Comparison of ENCODE assay signal across 9 cellular contexts in genomic region chr15:40906947-40907802, GRCh38. TPM values are rescaled to one million over a fixed set of nuclear protein-coding genes. Genes with fewer than 3 reads are reported as not detected.
DNase-seq lines count a peak whose midpoint lies in the region; ATAC-seq, FAIRE-seq and TF ChIP-seq lines count a peak whose summit lies in the region.
"Had no signal": no experiment of that assay in that cellular context is flagged by ENCODE, and none has a peak within 500 bp of the region (broad histone marks: within the 10 kb centered on the region; RNA-seq: fewer than 3 reads in every experiment).

No MANE protein-coding gene starts in this region.

- no peak for DNase-seq in activated naive CD8-positive, alpha-beta T cell treated with anti-CD3 and anti-CD28 coated beads, Interleukin-2, amount 10 ng/mL, durations not matched to agents 7 days and 5 days
- DNase-seq in right cardiac atrium = peak; percentile 66 to 90 (median 87)
- DNase-seq in RKO (ENCODE audit: low spot score) = no peak
- DNase-seq in frontal cortex (ENCODE audit: low spot score in 2 of 2) = no peak

- H2AFZ ChIP-seq in OCI-LY1 (ENCODE audit: low read length) = no peak overlapping the region

- peaks cover 12% of the 10 kb centered on the region for H3K36me3 Mint-ChIP-seq in activated naive CD8-positive, alpha-beta T cell treated with anti-CD3 and anti-CD28 coated beads, Interleukin-2, amount 10 ng/mL, durations not matched to agents 7 days and 5 days

- peak overlapping the region; percentile 76 for H3K4me3 Mint-ChIP-seq in activated naive CD8-positive, alpha-beta T cell treated with anti-CD3 and anti-CD28 coated beads, Interleukin-2, amount 10 ng/mL, durations not matched to agents 7 days and 5 days

- H3K9me3 ChIP-seq in OCI-LY1 (ENCODE audit: low read length) (no peaks in the 10 kb centered on the region), right cardiac atrium (ENCODE audit: control insufficient read depth, low read length) (no peaks in the 10 kb centered on the region), skeletal muscle satellite cell (replicated peaks; ENCODE audit: low read length) (no peaks in the 10 kb centered on the region)

- peak; percentile 8 for ATAC-seq in GM19467 (IDR thresholded peaks at IDR 0.05; ENCODE audit: unreplicated experiment)
- peak; percentile 21 for ATAC-seq in activated naive CD8-positive, alpha-beta T cell treated with anti-CD3 and anti-CD28 coated beads, Interleukin-2, amount 10 ng/mL, durations not matched to agents 7 days and 5 days (ENCODE audit: low read depth)
- ATAC-seq in right cardiac atrium = peak; percentile 45 to 58

- peaks cover 21% of the 10 kb centered on the region; the same call in 1 of the 2 replicates for H3K36me3 ChIP-seq in OCI-LY1 (ENCODE audit: insufficient read depth, low read length)
- peaks cover 22% of the 10 kb centered on the region for H3K36me3 ChIP-seq in skeletal muscle satellite cell (ENCODE audit: insufficient read depth, low read length)

- H4K20me1 ChIP-seq in OCI-LY1 (ENCODE audit: insufficient read depth, low read length) = no peaks in the 10 kb centered on the region

- 0 out of 2 replicates have a peak, but pooled peaks cover 4% of the 10 kb centered on the region for H3F3A ChIP-seq in OCI-LY1 (ENCODE audit: insufficient read depth, low read length)

- H3K4me2 ChIP-seq in OCI-LY1 (ENCODE audit: low read length) (peak overlapping the region; percentile 97), skeletal muscle satellite cell (ENCODE audit: low read length) (peak overlapping the region; percentile 85)

- H3K27me3 ChIP-seq in OCI-LY1 (ENCODE audit: insufficient read depth, low read length) (no peaks in the 10 kb centered on the region), right cardiac atrium (ENCODE audit: control insufficient read depth, insufficient read depth) (no peaks in the 10 kb centered on the region), skeletal muscle satellite cell (ENCODE audit: control insufficient read depth, insufficient read depth, low read length) (no peaks in the 10 kb centered on the region)

- H3K27ac ChIP-seq in 22Rv1 = peak overlapping the region; percentile 37; the same call in 1 of the 2 replicates
- peak overlapping the region; percentile 67 for H3K27ac ChIP-seq in OCI-LY1 (ENCODE audit: low read depth, low read length, poor library complexity, severe bottlenecking)
- H3K27ac ChIP-seq in right cardiac atrium (ENCODE audit: low read length) = peak overlapping the region; percentile 80

- H3K9me2 ChIP-seq in OCI-LY1 (ENCODE audit: low read depth, low read length) = no peaks in the 10 kb centered on the region

- H3K79me2 ChIP-seq in OCI-LY1 (ENCODE audit: insufficient read depth, low read length) = no peaks in the 10 kb centered on the region

- H3K9me3 Mint-ChIP-seq in activated naive CD8-positive, alpha-beta T cell treated with anti-CD3 and anti-CD28 coated beads, Interleukin-2, amount 10 ng/mL, durations not matched to agents 7 days and 5 days = no peaks in the 10 kb centered on the region

- intact Hi-C loops in right cardiac atrium (cut with DNase I) = loop anchor here in 3 of 4 donors (2.0 to 5.0 kb wide), 4 partner anchors 34 to 275 kb away; no protein-coding TSS in a partner anchor

- H3K9ac ChIP-seq in OCI-LY1 (ENCODE audit: low read length) (peak overlapping the region; percentile 72), skeletal muscle satellite cell (ENCODE audit: low read depth, low read length) (peak overlapping the region; percentile 68)

- H3K4me3 ChIP-seq in OCI-LY1 (ENCODE audit: low read depth, low read length, poor library complexity, severe bottlenecking) (peak overlapping the region; percentile 69), right cardiac atrium (ENCODE audit: low read length) (peak overlapping the region; percentile 21), skeletal muscle satellite cell (ENCODE audit: low read length) (peak overlapping the region; percentile 63)

- FAIRE-seq in frontal cortex (lab: Jason Lieb, UNC) = no peak
- FAIRE-seq: islet of Langerhans had no signal

- peaks cover 22% of the 10 kb centered on the region for H3K4me1 Mint-ChIP-seq in activated naive CD8-positive, alpha-beta T cell treated with anti-CD3 and anti-CD28 coated beads, Interleukin-2, amount 10 ng/mL, durations not matched to agents 7 days and 5 days

- no peaks in the 10 kb centered on the region for H3K27me3 Mint-ChIP-seq in activated naive CD8-positive, alpha-beta T cell treated with anti-CD3 and anti-CD28 coated beads, Interleukin-2, amount 10 ng/mL, durations not matched to agents 7 days and 5 days

- peak overlapping the region; percentile 54 for H3K27ac Mint-ChIP-seq in activated naive CD8-positive, alpha-beta T cell treated with anti-CD3 and anti-CD28 coated beads, Interleukin-2, amount 10 ng/mL, durations not matched to agents 7 days and 5 days

- TF ChIP-seq CTCF in 22Rv1 (IDR thresholded peaks at IDR 0.05) = no peak
- no peak for TF ChIP-seq CTCF in OCI-LY1 (IDR thresholded peaks at IDR 0.05; ENCODE audit: low read length)

- 16% methylated on average over 23 of the region's 23 CpGs for WGBS in right cardiac atrium

- POLR2A ChIA-PET in activated naive CD8-positive, alpha-beta T cell treated with anti-CD3 and anti-CD28 coated beads, Interleukin-2, amount 10 ng/mL, durations not matched to agents 7 days and 5 days (lab: Charles Lee) = interaction anchor here (0.6 to 3.3 kb wide), 6 partner anchors 8 to 115 kb away, joined by 3 to 12 read pairs (median 3); partner anchors contain the start of genes CHAC1 and VPS18

- H3K4me1 ChIP-seq in OCI-LY1 (ENCODE audit: insufficient read depth, low read length, severe bottlenecking) (peaks cover 43% of the 10 kb centered on the region), right cardiac atrium (ENCODE audit: control insufficient read depth, insufficient read depth, low read length) (peaks cover 10% of the 10 kb centered on the region), skeletal muscle satellite cell (ENCODE audit: control insufficient read depth, insufficient read depth, low read length) (peaks cover 35% of the 10 kb centered on the region)

RNA-seq across cellular contexts. Expression of gene VPS18, which starts 12.9 kb away (rescaled TPM):
- 10 to 100 TPM; 20.1 to 21.2 TPM for total RNA-seq in activated naive CD8-positive, alpha-beta T cell treated with anti-CD3 and anti-CD28 coated beads, Interleukin-2, amount 10 ng/mL, durations not matched to agents 7 days and 5 days
- 10 to 100 TPM; 17.6 to 21.0 (median 19.4) TPM for total RNA-seq in right cardiac atrium
- polyA plus RNA-seq in right cardiac atrium = 12.7 TPM
- total RNA-seq in skeletal muscle satellite cell (2012; rRNA removed) = 41.5 and 43.6 TPM in 2 replicates
- total RNA-seq in frontal cortex = 29.8 TPM

RNA-seq across cellular contexts. Expression of gene DLL4, which starts 22.0 kb away (rescaled TPM):
- under 1 TPM in 1 of 2 experiments, not detected in 1; 0.11 TPM for total RNA-seq in activated naive CD8-positive, alpha-beta T cell treated with anti-CD3 and anti-CD28 coated beads, Interleukin-2, amount 10 ng/mL, durations not matched to agents 7 days and 5 days
- total RNA-seq in right cardiac atrium (10 to 100 TPM in 1 of 4 donors, 1 to 10 TPM in 3; 5.9 to 14.4 (median 7.2) TPM), frontal cortex (4.1 TPM)
- 7.2 TPM for polyA plus RNA-seq in right cardiac atrium
- 0.22 and 0.25 TPM in 2 replicates for total RNA-seq in skeletal muscle satellite cell (2012; rRNA removed)

RNA-seq across cellular contexts. Expression of gene RHOV, which starts 33.1 kb away (rescaled TPM):
- total RNA-seq in activated naive CD8-positive, alpha-beta T cell treated with anti-CD3 and anti-CD28 coated beads, Interleukin-2, amount 10 ng/mL, durations not matched to agents 7 days and 5 days = not detected
- total RNA-seq in right cardiac atrium (not detected), frontal cortex (9.4 TPM)
- polyA plus RNA-seq in right cardiac atrium = not detected
- total RNA-seq in skeletal muscle satellite cell (2012; rRNA removed) = under 0.01 TPM in 2 replicates

RNA-seq across cellular contexts. Expression of gene CHAC1, which starts 46.1 kb away (rescaled TPM):
- 10 to 100 TPM; 13.9 to 14.1 TPM for total RNA-seq in activated naive CD8-positive, alpha-beta T cell treated with anti-CD3 and anti-CD28 coated beads, Interleukin-2, amount 10 ng/mL, durations not matched to agents 7 days and 5 days
- total RNA-seq in right cardiac atrium (1 to 10 TPM; 1.6 to 2.0 (median 1.7) TPM), frontal cortex (2.9 TPM)
- polyA plus RNA-seq in right cardiac atrium = 3.2 TPM
- total RNA-seq in skeletal muscle satellite cell (2012; rRNA removed) = 7.6 and 10.5 TPM in 2 replicates

Comparison
In these comparisons a context has a peak if more than half of its experiments do, and no peak if none do; other contexts are left out.
1. DNase-seq: peak in right cardiac atrium (3 of 3); none in activated naive CD8-positive, alpha-beta T cell treated with anti-CD3 and anti-CD28 coated beads, Interleukin-2, amount 10 ng/mL, durations not matched to agents 7 days and 5 days (single experiment), RKO (single experiment) and frontal cortex (0 of 2).
2. RNA of gene RHOV, which starts 33.1 kb away (total RNA-seq): 9.4 TPM in frontal cortex (single experiment); not detected in activated naive CD8-positive, alpha-beta T cell treated with anti-CD3 and anti-CD28 coated beads, Interleukin-2, amount 10 ng/mL, durations not matched to agents 7 days and 5 days and not detected in right cardiac atrium; every median in the first group is over 10 times any median in the second.
3. Peak in every context shown above with its lines, with median percentiles within 50 percentile points of each other: H3K27ac ChIP-seq, ATAC-seq and H3K4me3 ChIP-seq.